8 cellular contexts compared by ENCODE assay signal in the genomic region with DNA sequence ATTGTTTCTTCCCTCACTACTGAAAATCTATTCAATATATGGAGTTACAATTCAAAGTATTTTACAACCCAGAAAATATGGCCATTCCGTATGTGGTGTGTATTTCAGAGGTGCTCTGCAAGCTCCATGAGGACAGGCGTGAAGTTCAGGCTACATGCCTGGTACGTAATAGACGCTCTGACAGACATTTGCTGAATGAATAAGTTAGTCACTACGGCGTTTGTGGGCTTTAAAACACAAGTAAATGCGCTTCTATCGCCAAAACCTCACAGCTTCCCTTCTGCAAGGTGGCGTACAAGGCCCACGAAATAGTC. TPM values are rescaled to one million over a fixed set of nuclear protein-coding genes. Genes with fewer than 3 reads are reported as not detected.
DNase-seq lines count a peak whose midpoint lies in the region; ATAC-seq and TF ChIP-seq lines count a peak whose summit lies in the region.

No MANE protein-coding gene starts in this region.

- H3K27me3 ChIP-seq in heart right ventricle (no peaks in the 10 kb centered on the region), breast epithelium (no peaks in the 10 kb centered on the region), mononuclear cell (ENCODE audit: insufficient read depth, low read length) (no peaks in the 10 kb centered on the region), aorta (ENCODE audit: control insufficient read depth in 1 of 2, insufficient read depth in 2 of 2, low read length in 1 of 2) (no peaks in the 10 kb centered on the region)

- TF ChIP-seq CTCF in heart right ventricle (IDR thresholded peaks at IDR 0.05) (no peak), breast epithelium (IDR thresholded peaks at IDR 0.05) (no peak)

- WGBS in heart right ventricle, 2 donors = 9 to 13% methylated on average over 10 of the region's 10 CpGs
- 11 to 14% methylated on average over 10 of the region's 10 CpGs for WGBS in aorta, 2 donors

- intact Hi-C loops in heart right ventricle (cut with DNase I) (loop anchor here (1.0 to 10.0 kb wide), 27 partner anchors 116 to 523 kb away; a partner anchor contains a TSS), left ventricle myocardium superior (cut with micrococcal nuclease) (loop anchor here (5.0 to 10.0 kb wide), 3 partner anchors 126 to 521 kb away; no protein-coding TSS in a partner anchor), breast epithelium (cut with DNase I; ENCODE audit: low total_unique reads) (loop anchor here (5.0 to 10.0 kb wide), 2 partner anchors 136 to 411 kb away; no protein-coding TSS in a partner anchor), aorta (cut with DNase I) (loop anchor here (1.0 to 10.0 kb wide), 8 partner anchors 66 to 529 kb away; a partner anchor contains a TSS)

- H3K27ac ChIP-seq in heart right ventricle (peak overlapping the region; percentile 93 to 98 (median 97)), breast epithelium (peak overlapping the region; percentile 94 to 97), aorta (ENCODE audit: low read depth in 1 of 2, low read length in 2 of 2) (peak overlapping the region in 1 of 2 donors; percentile 49)

- H3K36me3 ChIP-seq in heart right ventricle (peaks cover 0 to 13% (median 8%) of the 10 kb centered on the region in 9 donors), breast epithelium (no peaks in the 10 kb centered on the region), aorta (ENCODE audit: control insufficient read depth in 1 of 2, insufficient read depth in 2 of 2, low read length in 1 of 2) (no peaks in the 10 kb centered on the region)

- ATAC-seq in heart right ventricle = no peak
- ATAC-seq in left ventricle myocardium superior = no peak
- ATAC-seq in aorta (ENCODE audit: low FRiP score) = no peak

- H3K9me3 ChIP-seq in heart right ventricle (no peaks in the 10 kb centered on the region), breast epithelium (no peaks in the 10 kb centered on the region), mononuclear cell (ENCODE audit: low read depth, low read length) (no peaks in the 10 kb centered on the region), aorta (ENCODE audit: control insufficient read depth, low read length) (no peaks in the 10 kb centered on the region)

- H3K4me3 ChIP-seq in heart right ventricle (peak overlapping the region; percentile 13 to 97 (median 90)), breast epithelium (peak overlapping the region; percentile 90 to 97 (median 93)), mononuclear cell (ENCODE audit: low read length) (peak overlapping the region; percentile 86), aorta (ENCODE audit: low read length in 2 of 2) (peak overlapping the region; percentile 11 to 36)

- peaks cover 0 to 50% (median 29%) of the 10 kb centered on the region in 9 donors for H3K4me1 ChIP-seq in heart right ventricle
- H3K4me1 ChIP-seq in breast epithelium = no peaks in the 10 kb centered on the region
- H3K4me1 ChIP-seq in mononuclear cell (ENCODE audit: insufficient read depth, low read length) = peaks cover 55% of the 10 kb centered on the region
- peaks cover 0 to 1% of the 10 kb centered on the region in 2 donors for H3K4me1 ChIP-seq in aorta (ENCODE audit: control insufficient read depth in 1 of 2, insufficient read depth in 2 of 2, low read length in 2 of 2)

- TF ChIP-seq POLR2A in breast epithelium (IDR thresholded peaks at IDR 0.05) = no peak

- no peak for DNase-seq in heart right ventricle
- DNase-seq in left ventricle myocardium superior = no peak
- DNase-seq in breast epithelium (ENCODE audit: low spot score in 2 of 2) = no peak
- DNase-seq in aorta = no peak
- no peak for DNase-seq in DMS153 treated with DMSO at 0.1 percent for 48 hours (lab: John Stamatoyannopoulos, UW; ENCODE audit: unreplicated experiment)
- no peak for DNase-seq in SIG-M5 treated with dmso at 0.1 percent for 504 hours (lab: John Stamatoyannopoulos, UW; ENCODE audit: unreplicated experiment)
- no peak for DNase-seq in pons (ENCODE audit: low spot score)

RNA-seq across cellular contexts. Expression of a gene that starts 0.7 kb away (rescaled TPM):
- total RNA-seq in heart right ventricle (10 to 100 TPM; 19.8 to 74.6 (median 23.9) TPM), left ventricle myocardium superior (28.2 TPM), breast epithelium (100 to 1,000 TPM in 1 of 3 donors, 10 to 100 TPM in 2; 28.5 to 103 (median 45.1) TPM), mononuclear cell (213 TPM), aorta (10 to 100 TPM; 23.2 to 24.2 TPM)
- polyA plus RNA-seq in heart right ventricle (10 to 100 TPM; 13.8 to 18.7 TPM), aorta (10 to 100 TPM in 1 of 2 donors, 1 to 10 TPM in 1; 9.6 to 12.9 TPM)

Comparison
In these comparisons a context has a peak if more than half of its experiments do, and no peak if none do; other contexts are left out.
1. H3K4me3 ChIP-seq: peak in every context shown above with its lines; median percentile 93 in breast epithelium; 90 in heart right ventricle; 86 in mononuclear cell; 24 in aorta.